Comparison of ENCODE assay signal across 25 cellular contexts in the genomic region with DNA sequence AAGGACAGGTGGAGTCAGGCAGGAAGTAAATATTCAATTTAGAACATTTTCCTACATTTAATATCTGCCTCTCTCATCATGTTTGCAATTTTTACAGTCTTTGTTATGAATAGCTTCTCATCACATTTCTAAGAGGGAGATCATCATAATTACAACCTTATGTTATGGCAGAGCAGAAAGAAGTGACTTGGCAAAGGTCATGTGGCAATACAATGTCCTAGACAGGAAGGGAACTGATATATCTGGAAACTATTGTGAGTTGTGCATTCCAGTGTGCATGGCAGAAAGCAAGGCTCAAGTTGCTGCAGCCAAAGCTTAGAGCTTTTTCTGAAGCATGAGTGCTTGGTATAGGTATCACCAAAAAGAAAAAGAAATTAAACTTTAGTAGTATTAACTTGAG. TPM values are rescaled to one million over a fixed set of nuclear protein-coding genes. Genes with fewer than 3 reads are reported as not detected.
DNase-seq lines count a peak whose midpoint lies in the region; ATAC-seq and TF ChIP-seq lines count a peak whose summit lies in the region.
"Had no signal": no experiment of that assay in that cellular context is flagged by ENCODE, and none has a peak within 500 bp of the region (broad histone marks: within the 10 kb centered on the region; RNA-seq: fewer than 3 reads in every experiment).

No MANE protein-coding gene starts in this region.

- H3K4me1 Mint-ChIP-seq in type B pancreatic cell (ENCODE audit: unreplicated experiment): peaks cover 15% of the 10 kb centered on the region
- H3K4me1 Mint-ChIP-seq: nephron progenitor cell; stimulated activated memory B cell treated with anti-CD40 and anti-IgM and Interleukin-4, amounts not matched to agents 10 μg/mL and 1 μg/mL and 100 μg/mL, for 72 hours had no signal

- no peaks in the 10 kb centered on the region for H3K27me3 ChIP-seq in right cardiac atrium (ENCODE audit: control insufficient read depth, insufficient read depth)
- H3K27me3 ChIP-seq in adipocyte (replicated peaks; ENCODE audit: control insufficient read depth, insufficient read depth, low read length): no peaks in the 10 kb centered on the region
- no peaks in the 10 kb centered on the region for H3K27me3 ChIP-seq in testis
- H3K27me3 ChIP-seq: foreskin keratinocyte had no signal

- no peaks in the 10 kb centered on the region for H3K36me3 Mint-ChIP-seq in type B pancreatic cell
- H3K36me3 Mint-ChIP-seq: stimulated activated memory B cell treated with anti-CD40 and anti-IgM and Interleukin-4, amounts not matched to agents 10 μg/mL and 1 μg/mL and 100 μg/mL, for 72 hours had no signal

- H3K9me3 ChIP-seq in right cardiac atrium (ENCODE audit: control insufficient read depth, low read length): no peaks in the 10 kb centered on the region
- peaks cover 19% of the 10 kb centered on the region for H3K9me3 ChIP-seq in adipocyte (ENCODE audit: control insufficient read depth, low read length)
- H3K9me3 ChIP-seq in testis: no peaks in the 10 kb centered on the region
- H3K9me3 ChIP-seq: Caco-2, HAP-1, mucosa of descending colon, thoracic aorta had no signal

- no peak overlapping the region for H3K27ac ChIP-seq in right cardiac atrium (ENCODE audit: low read length)
- no peak overlapping the region for H3K27ac ChIP-seq in testis
- H3K27ac ChIP-seq: 22Rv1, foreskin keratinocyte, RWPE1, thoracic aorta had no signal

- no peak for TF ChIP-seq POLR2A in testis (IDR thresholded peaks at IDR 0.05)

- no peak overlapping the region for H3K4me3 Mint-ChIP-seq in type B pancreatic cell
- H3K4me3 Mint-ChIP-seq: activated naive CD8-positive, alpha-beta T cell treated with anti-CD3 and anti-CD28 coated beads for 36 hours; effector memory CD8-positive, alpha-beta T cell; nephron progenitor cell; stimulated activated memory B cell treated with anti-CD40 and anti-IgM and Interleukin-4, amounts not matched to agents 10 μg/mL and 1 μg/mL and 100 μg/mL, for 72 hours had no signal

- no peaks in the 10 kb centered on the region for H3K9me3 Mint-ChIP-seq in type B pancreatic cell
- H3K9me3 Mint-ChIP-seq: activated T-helper 2 cell treated with anti-CD3 and anti-CD28 coated beads, Interferon-gamma antibody, Interleukin-2, Interleukin-4, amounts not matched to agents 10 μg/mL and 5 μg/mL and 100 μg/mL, durations not matched to agents 14 hours and 24 hours and 36 hours; nephron progenitor cell; stimulated activated memory B cell treated with anti-CD40 and anti-IgM and Interleukin-4, amounts not matched to agents 10 μg/mL and 1 μg/mL and 100 μg/mL, for 72 hours had no signal

- ATAC-seq in Right ventricle myocardium superior (ENCODE audit: poor library complexity): peak; percentile 51
- no peak for ATAC-seq in right cardiac atrium
- ATAC-seq in HG03095 (IDR thresholded peaks at IDR 0.05; ENCODE audit: unreplicated experiment): no peak
- ATAC-seq: effector memory CD8-positive, alpha-beta T cell; foreskin keratinocyte; mucosa of descending colon; stimulated activated memory B cell treated with anti-CD40 and anti-IgM and Interleukin-4, amounts not matched to agents 10 μg/mL and 1 μg/mL and 100 μg/mL, for 72 hours had no signal

- peaks cover 2% of the 10 kb centered on the region for H3K4me1 ChIP-seq in right cardiac atrium (ENCODE audit: control insufficient read depth, insufficient read depth, low read length)
- peaks cover 29% of the 10 kb centered on the region for H3K4me1 ChIP-seq in adipocyte (ENCODE audit: control insufficient read depth, insufficient read depth, low read length)
- peaks cover 4% of the 10 kb centered on the region for H3K4me1 ChIP-seq in testis
- H3K4me1 ChIP-seq: Caco-2, HAP-1 had no signal

- DNase-seq in Right ventricle myocardium superior (no peak), right cardiac atrium (no peak), adipocyte (ENCODE audit: low read depth) (peak; percentile 81), fibroblast of the aortic adventitia (ENCODE audit: low read depth) (peak; percentile 76), type B pancreatic cell (ENCODE audit: extremely low spot score, unreplicated experiment) (no peak), testis (no peak)
- no peak for DNase-seq in stimulated activated CD4-positive, alpha-beta T cell treated with anti-CD3 and anti-CD28 coated beads, Interleukin-4, amount 100 ng/mL, for 24 hours
- DNase-seq: activated CD4-positive, alpha-beta T cell treated with anti-CD3 and anti-CD28 coated beads, Interleukin-2, amount 50 U/mL, for 4 hours; activated CD8-positive, alpha-beta memory T cell treated with anti-CD3 and anti-CD28 coated beads, Interleukin-2, amount 50 U/mL, for 48 hours; activated naive CD8-positive, alpha-beta T cell treated with anti-CD3 and anti-CD28 coated beads for 36 hours; Caco-2; effector memory CD8-positive, alpha-beta T cell; foreskin keratinocyte; mucosa of descending colon; NCI-H146; NCI-H69; nephron progenitor cell; T-helper 9 cell had no signal

- TF ChIP-seq CTCF in fibroblast of the aortic adventitia (IDR thresholded peaks at IDR 0.05; ENCODE audit: insufficient read depth, low read length) (no peak), type B pancreatic cell (conservative IDR thresholded peaks at IDR 0.05) (no peak), testis (IDR thresholded peaks at IDR 0.05) (no peak)

- H3K27me3 Mint-ChIP-seq in type B pancreatic cell: no peaks in the 10 kb centered on the region
- H3K27me3 Mint-ChIP-seq: stimulated activated memory B cell treated with anti-CD40 and anti-IgM and Interleukin-4, amounts not matched to agents 10 μg/mL and 1 μg/mL and 100 μg/mL, for 72 hours had no signal

- H3K9ac ChIP-seq in adipocyte (ENCODE audit: low read length): no peak overlapping the region

- H3K36me3 ChIP-seq in adipocyte (ENCODE audit: control insufficient read depth, insufficient read depth, low read length, severe bottlenecking) (no peaks in the 10 kb centered on the region), testis (ENCODE audit: low read depth, missing control alignments) (no peaks in the 10 kb centered on the region)
- H3K36me3 ChIP-seq: HAP-1, thoracic aorta had no signal

- intact Hi-C loops in Right ventricle myocardium superior (cut with DNase I) (no loop called here), right cardiac atrium (cut with DNase I) (no loop called here), testis (cut with DNase I; ENCODE audit: low total_unique reads) (no loop called here)

- no peak overlapping the region for H3K4me3 ChIP-seq in right cardiac atrium (ENCODE audit: low read length)
- no peak overlapping the region for H3K4me3 ChIP-seq in adipocyte (ENCODE audit: low read length)
- no peak overlapping the region for H3K4me3 ChIP-seq in fibroblast of the aortic adventitia (ENCODE audit: low read depth, low read length)
- no peak overlapping the region for H3K4me3 ChIP-seq in testis
- H3K4me3 ChIP-seq: HAP-1, mucosa of descending colon, thoracic aorta had no signal

- H3K27ac Mint-ChIP-seq in type B pancreatic cell: no peak overlapping the region
- H3K27ac Mint-ChIP-seq: activated naive CD8-positive, alpha-beta T cell treated with anti-CD3 and anti-CD28 coated beads for 36 hours; activated T-helper 2 cell treated with anti-CD3 and anti-CD28 coated beads, Interferon-gamma antibody, Interleukin-2, Interleukin-4, amounts not matched to agents 10 μg/mL and 5 μg/mL and 100 μg/mL, durations not matched to agents 14 hours and 24 hours and 36 hours; effector memory CD8-positive, alpha-beta T cell; nephron progenitor cell; stimulated activated memory B cell treated with anti-CD40 and anti-IgM and Interleukin-4, amounts not matched to agents 10 μg/mL and 1 μg/mL and 100 μg/mL, for 72 hours had no signal

RNA-seq across cellular contexts. Expression of a gene that starts 43.8 kb away (rescaled TPM):
- total RNA-seq in Right ventricle myocardium superior (35.8 TPM), right cardiac atrium (10 to 100 TPM; 60.3 to 72.8 (median 65.5) TPM), fibroblast of the aortic adventitia (ENCODE audit: low replicate concordance) (411 and 679 TPM in 2 replicates), type B pancreatic cell (ENCODE audit: low replicate concordance) (1.7 and 142 TPM in 2 replicates), testis (10 to 100 TPM; 26.3 to 28.5 TPM)
- polyA plus RNA-seq in right cardiac atrium (39.9 TPM), testis (ENCODE audit: insufficient read depth, low read depth, low replicate concordance) (74.8 TPM)
- total RNA-seq: activated naive CD8-positive, alpha-beta T cell treated with anti-CD3 and anti-CD28 coated beads for 36 hours; activated T-helper 2 cell treated with anti-CD3 and anti-CD28 coated beads, Interferon-gamma antibody, Interleukin-2, Interleukin-4, amounts not matched to agents 10 μg/mL and 5 μg/mL and 100 μg/mL, durations not matched to agents 14 hours and 24 hours and 36 hours; Caco-2 had no signal
- polyA plus RNA-seq: foreskin keratinocyte had no signal

Comparison
In these comparisons a context has a peak if more than half of its experiments do, and no peak if none do; other contexts are left out.
1. DNase-seq: peak in adipocyte (single experiment) and fibroblast of the aortic adventitia (single experiment); none in Right ventricle myocardium superior (single experiment), right cardiac atrium (0 of 3), type B pancreatic cell (single experiment), testis (single experiment) and stimulated activated CD4-positive, alpha-beta T cell treated with anti-CD3 and anti-CD28 coated beads, Interleukin-4, amount 100 ng/mL, for 24 hours (single experiment).